In the genomic region with DNA sequence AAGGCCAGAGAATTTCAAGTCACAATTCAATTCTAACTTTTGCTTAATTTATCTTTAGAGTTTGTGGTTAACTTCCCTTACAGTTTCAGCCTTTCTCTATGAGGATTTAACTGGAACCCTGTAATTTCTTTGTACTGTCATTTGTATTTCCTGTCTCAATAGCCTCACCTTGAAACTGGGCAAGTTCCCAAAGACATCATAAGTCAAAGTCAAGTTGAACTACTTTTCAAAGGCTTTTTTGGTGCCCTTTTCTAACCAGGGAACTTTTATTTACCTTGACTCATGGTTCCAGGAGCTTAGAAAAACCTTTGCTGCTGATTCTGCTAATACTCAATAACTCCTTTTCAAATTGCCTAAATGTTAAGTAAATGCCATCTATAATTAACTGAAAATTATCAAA, we compare ENCODE assay signal across 1 cellular context.
TF ChIP-seq lines count a peak whose summit lies in the region.

No MANE protein-coding gene starts in this region.

TF ChIP-seq in HepG2, 621 proteins besides CTCF, POLR2A, EP300 and RAD21 (continued from another document and continues in another):
- TF ChIP-seq SRSF9 (IDR thresholded peaks at IDR 0.05; ENCODE audit: borderline replicate concordance, insufficient read depth, low read depth, low read length, poor library complexity, severe bottlenecking): no peak
- TF ChIP-seq DNMT1 (CRISPR knock-in tag; IDR thresholded peaks at IDR 0.05): no peak
- 0 out of 2 replicates have a peak, but pooled peaks have one; percentile 51 for TF ChIP-seq TCF7L2 (IDR thresholded peaks at IDR 0.05; ENCODE audit: low read depth, low read length)
- TF ChIP-seq ZFAT (CRISPR knock-in tag; conservative IDR thresholded peaks at IDR 0.05): no peak
- peak; percentile 69 for TF ChIP-seq RERE (CRISPR knock-in tag; IDR thresholded peaks at IDR 0.05; ENCODE audit: low read depth)
- TF ChIP-seq ZNF761 (CRISPR knock-in tag; conservative IDR thresholded peaks at IDR 0.05): no peak
- TF ChIP-seq, protein P1, sequence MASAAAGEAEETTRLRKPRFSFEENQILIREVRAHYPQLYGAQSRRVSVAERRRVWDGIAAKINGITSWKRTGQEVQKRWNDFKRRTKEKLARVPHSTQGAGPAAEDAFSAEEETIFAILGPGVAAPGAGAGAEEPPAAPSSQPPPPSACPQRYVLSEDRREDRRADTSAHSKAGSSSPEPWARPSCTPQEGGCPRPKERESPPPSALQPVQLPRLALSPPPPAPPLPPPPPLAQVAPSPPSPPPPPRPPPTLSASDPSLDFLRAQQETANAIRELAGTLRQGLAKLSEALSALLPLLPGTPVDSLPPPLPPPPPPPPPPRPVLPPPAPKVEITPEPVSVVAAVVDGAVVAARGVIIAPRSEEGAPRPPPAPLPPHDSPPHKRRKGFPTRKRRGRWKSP (CRISPR knock-in tag; IDR thresholded peaks at IDR 0.05): no peak; the same call in 1 of the 2 replicates
- peak; percentile 59; the same call in 1 of the 2 replicates for TF ChIP-seq MAFF (IDR thresholded peaks at IDR 0.05; ENCODE audit: low read depth, low read length)
- TF ChIP-seq ZNF609 (CRISPR knock-in tag; IDR thresholded peaks at IDR 0.05; ENCODE audit: borderline replicate concordance): peak; percentile 74
- 0 out of 2 replicates have a peak, but pooled peaks have one; percentile 23 for TF ChIP-seq NR2C2 (CRISPR knock-in tag; IDR thresholded peaks at IDR 0.05; ENCODE audit: borderline replicate concordance)
- TF ChIP-seq, protein P2, sequence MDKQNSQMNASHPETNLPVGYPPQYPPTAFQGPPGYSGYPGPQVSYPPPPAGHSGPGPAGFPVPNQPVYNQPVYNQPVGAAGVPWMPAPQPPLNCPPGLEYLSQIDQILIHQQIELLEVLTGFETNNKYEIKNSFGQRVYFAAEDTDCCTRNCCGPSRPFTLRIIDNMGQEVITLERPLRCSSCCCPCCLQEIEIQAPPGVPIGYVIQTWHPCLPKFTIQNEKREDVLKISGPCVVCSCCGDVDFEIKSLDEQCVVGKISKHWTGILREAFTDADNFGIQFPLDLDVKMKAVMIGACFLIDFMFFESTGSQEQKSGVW (CRISPR knock-in tag; IDR thresholded peaks at IDR 0.05; ENCODE audit: borderline replicate concordance): no peak
- TF ChIP-seq ZNF670 (CRISPR knock-in tag; IDR thresholded peaks at IDR 0.05; ENCODE audit: borderline replicate concordance): no peak
- no peak for TF ChIP-seq ZNF607 (CRISPR knock-in tag; IDR thresholded peaks at IDR 0.05; ENCODE audit: borderline replicate concordance)
- no peak for TF ChIP-seq MYC (CRISPR knock-in tag; IDR thresholded peaks at IDR 0.05; ENCODE audit: borderline replicate concordance)
- TF ChIP-seq, protein P3, sequence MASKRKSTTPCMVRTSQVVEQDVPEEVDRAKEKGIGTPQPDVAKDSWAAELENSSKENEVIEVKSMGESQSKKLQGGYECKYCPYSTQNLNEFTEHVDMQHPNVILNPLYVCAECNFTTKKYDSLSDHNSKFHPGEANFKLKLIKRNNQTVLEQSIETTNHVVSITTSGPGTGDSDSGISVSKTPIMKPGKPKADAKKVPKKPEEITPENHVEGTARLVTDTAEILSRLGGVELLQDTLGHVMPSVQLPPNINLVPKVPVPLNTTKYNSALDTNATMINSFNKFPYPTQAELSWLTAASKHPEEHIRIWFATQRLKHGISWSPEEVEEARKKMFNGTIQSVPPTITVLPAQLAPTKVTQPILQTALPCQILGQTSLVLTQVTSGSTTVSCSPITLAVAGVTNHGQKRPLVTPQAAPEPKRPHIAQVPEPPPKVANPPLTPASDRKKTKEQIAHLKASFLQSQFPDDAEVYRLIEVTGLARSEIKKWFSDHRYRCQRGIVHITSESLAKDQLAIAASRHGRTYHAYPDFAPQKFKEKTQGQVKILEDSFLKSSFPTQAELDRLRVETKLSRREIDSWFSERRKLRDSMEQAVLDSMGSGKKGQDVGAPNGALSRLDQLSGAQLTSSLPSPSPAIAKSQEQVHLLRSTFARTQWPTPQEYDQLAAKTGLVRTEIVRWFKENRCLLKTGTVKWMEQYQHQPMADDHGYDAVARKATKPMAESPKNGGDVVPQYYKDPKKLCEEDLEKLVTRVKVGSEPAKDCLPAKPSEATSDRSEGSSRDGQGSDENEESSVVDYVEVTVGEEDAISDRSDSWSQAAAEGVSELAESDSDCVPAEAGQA (IDR thresholded peaks at IDR 0.05; ENCODE audit: low read depth): no peak
- TF ChIP-seq, protein P3 (CRISPR knock-in tag; IDR thresholded peaks at IDR 0.05; ENCODE audit: borderline replicate concordance): no peak; the same call in 1 of the 2 replicates
- no peak for TF ChIP-seq ADNP (CRISPR knock-in tag; IDR thresholded peaks at IDR 0.05)
- TF ChIP-seq ZNF879 (CRISPR knock-in tag; IDR thresholded peaks at IDR 0.05): no peak
- peak; percentile 79 for TF ChIP-seq ISL2 (CRISPR knock-in tag; IDR thresholded peaks at IDR 0.05)
- TF ChIP-seq ARID3A (IDR thresholded peaks at IDR 0.05; ENCODE audit: low read depth, low read length): 0 out of 2 replicates have a peak, but pooled peaks have one; percentile 29
- no peak for TF ChIP-seq HMG20B (CRISPR knock-in tag; conservative IDR thresholded peaks at IDR 0.05)
- TF ChIP-seq ZNF484 (CRISPR knock-in tag; IDR thresholded peaks at IDR 0.05; ENCODE audit: borderline replicate concordance, low read depth): no peak
- TF ChIP-seq ZNF337 (CRISPR knock-in tag; IDR thresholded peaks at IDR 0.05; ENCODE audit: borderline replicate concordance, low read depth): no peak
- TF ChIP-seq SNRNP70 (IDR thresholded peaks at IDR 0.05; ENCODE audit: low read depth, low read length): no peak
- no peak for TF ChIP-seq ZSCAN30 (CRISPR knock-in tag; IDR thresholded peaks at IDR 0.05)
- TF ChIP-seq ZNF331 (CRISPR knock-in tag; IDR thresholded peaks at IDR 0.05): peak; percentile 62; the same call in 1 of the 2 replicates
- TF ChIP-seq ZNF160 (CRISPR knock-in tag; IDR thresholded peaks at IDR 0.05): no peak
- no peak for TF ChIP-seq ZNF468 (CRISPR knock-in tag; IDR thresholded peaks at IDR 0.05)
- no peak for TF ChIP-seq CBFB (CRISPR knock-in tag; IDR thresholded peaks at IDR 0.05)
- TF ChIP-seq CEBPZ (IDR thresholded peaks at IDR 0.05; ENCODE audit: low read length): no peak
- no peak for TF ChIP-seq FOXM1 (CRISPR knock-in tag; IDR thresholded peaks at IDR 0.05)
